Comparison of ENCODE assay signal across 1 cellular context in genomic region chr2:47870668-47871540, GRCh38.
TF ChIP-seq lines count a peak whose summit lies in the region.

No MANE protein-coding gene starts in this region.

TF ChIP-seq in WTC11, 78 proteins besides CTCF, POLR2A, EP300 and RAD21:
- TF ChIP-seq AFF4 (CRISPR knock-in tag; IDR thresholded peaks at IDR 0.05; ENCODE audit: borderline replicate concordance) (no peak), IRF2 (CRISPR knock-in tag; IDR thresholded peaks at IDR 0.05; ENCODE audit: borderline replicate concordance, low read depth) (no peak), MXD4 (CRISPR knock-in tag; IDR thresholded peaks at IDR 0.05; ENCODE audit: borderline replicate concordance) (no peak), FOXP1 (CRISPR knock-in tag; IDR thresholded peaks at IDR 0.05; ENCODE audit: borderline replicate concordance) (no peak), USF2 (CRISPR knock-in tag; IDR thresholded peaks at IDR 0.05) (no peak), NR3C1 (CRISPR knock-in tag; conservative IDR thresholded peaks at IDR 0.05; ENCODE audit: low read depth) (no peak), GTF2I (CRISPR knock-in tag; conservative IDR thresholded peaks at IDR 0.05) (no peak), MYBL2 (CRISPR knock-in tag; IDR thresholded peaks at IDR 0.05) (no peak), FOXJ3 (CRISPR knock-in tag; IDR thresholded peaks at IDR 0.05; ENCODE audit: borderline replicate concordance) (no peak), FOXK1 (CRISPR knock-in tag; IDR thresholded peaks at IDR 0.05) (no peak)
- TF ChIP-seq, protein P1, sequence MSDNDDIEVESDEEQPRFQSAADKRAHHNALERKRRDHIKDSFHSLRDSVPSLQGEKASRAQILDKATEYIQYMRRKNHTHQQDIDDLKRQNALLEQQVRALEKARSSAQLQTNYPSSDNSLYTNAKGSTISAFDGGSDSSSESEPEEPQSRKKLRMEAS (CRISPR knock-in tag; IDR thresholded peaks at IDR 0.05) = no peak
- TF ChIP-seq, protein P2, sequence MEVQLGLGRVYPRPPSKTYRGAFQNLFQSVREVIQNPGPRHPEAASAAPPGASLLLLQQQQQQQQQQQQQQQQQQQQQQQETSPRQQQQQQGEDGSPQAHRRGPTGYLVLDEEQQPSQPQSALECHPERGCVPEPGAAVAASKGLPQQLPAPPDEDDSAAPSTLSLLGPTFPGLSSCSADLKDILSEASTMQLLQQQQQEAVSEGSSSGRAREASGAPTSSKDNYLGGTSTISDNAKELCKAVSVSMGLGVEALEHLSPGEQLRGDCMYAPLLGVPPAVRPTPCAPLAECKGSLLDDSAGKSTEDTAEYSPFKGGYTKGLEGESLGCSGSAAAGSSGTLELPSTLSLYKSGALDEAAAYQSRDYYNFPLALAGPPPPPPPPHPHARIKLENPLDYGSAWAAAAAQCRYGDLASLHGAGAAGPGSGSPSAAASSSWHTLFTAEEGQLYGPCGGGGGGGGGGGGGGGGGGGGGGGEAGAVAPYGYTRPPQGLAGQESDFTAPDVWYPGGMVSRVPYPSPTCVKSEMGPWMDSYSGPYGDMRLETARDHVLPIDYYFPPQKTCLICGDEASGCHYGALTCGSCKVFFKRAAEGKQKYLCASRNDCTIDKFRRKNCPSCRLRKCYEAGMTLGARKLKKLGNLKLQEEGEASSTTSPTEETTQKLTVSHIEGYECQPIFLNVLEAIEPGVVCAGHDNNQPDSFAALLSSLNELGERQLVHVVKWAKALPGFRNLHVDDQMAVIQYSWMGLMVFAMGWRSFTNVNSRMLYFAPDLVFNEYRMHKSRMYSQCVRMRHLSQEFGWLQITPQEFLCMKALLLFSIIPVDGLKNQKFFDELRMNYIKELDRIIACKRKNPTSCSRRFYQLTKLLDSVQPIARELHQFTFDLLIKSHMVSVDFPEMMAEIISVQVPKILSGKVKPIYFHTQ (CRISPR knock-in tag; IDR thresholded peaks at IDR 0.05) = no peak
